In genomic region chr19:38722947-38723605, GRCh38 we compare ENCODE assay signal across 21 cellular contexts. TPM values are rescaled to one million over a fixed set of nuclear protein-coding genes. Genes with fewer than 3 reads are reported as not detected.
A peak's percentile ranks its signal among the peaks of the same experiment; 100 is the strongest.
DNase-seq lines count a peak whose midpoint lies in the region; ATAC-seq and TF ChIP-seq lines count a peak whose summit lies in the region.
"Had no signal": no experiment of that assay in that cellular context is flagged by ENCODE, and none has a peak within 500 bp of the region (broad histone marks: within the 10 kb centered on the region; RNA-seq: fewer than 3 reads in every experiment).

No MANE protein-coding gene starts in this region.

- intact Hi-C loops in stomach (cut with DNase I; ENCODE audit: low total_unique reads) (no loop called here), left lung (cut with DNase I) (loop anchor here (10.0 kb wide), 2 partner anchors 68 to 88 kb away; no protein-coding TSS in a partner anchor)

- no peak overlapping the region for H3K56ac ChIP-seq in mesendoderm (ENCODE audit: low read length)

- H2BK120ac ChIP-seq in mesendoderm (ENCODE audit: low read depth, low read length), result no peak overlapping the region

- H3K9ac ChIP-seq in mesendoderm (ENCODE audit: low read length), result no peak overlapping the region
- H3K9ac ChIP-seq: SK-N-SH had no signal

- H2BK15ac ChIP-seq in mesendoderm (replicated peaks; ENCODE audit: low read depth), result no peak overlapping the region

- TF ChIP-seq CTCF in HEK293 (tag by site-specific recombination; IDR thresholded peaks at IDR 0.05) (no peak), chondrocyte (IDR thresholded peaks at IDR 0.05) (no peak), stomach (IDR thresholded peaks at IDR 0.05) (no peak), left lung (IDR thresholded peaks at IDR 0.05) (no peak)

- H3K27ac ChIP-seq in HEK293 (ENCODE audit: extremely low read depth, low read depth, low read length), result 0 out of 2 replicates have a peak overlapping the region, but pooled peaks have one; percentile 9
- H3K27ac ChIP-seq in mesendoderm (ENCODE audit: low read depth, low read length), result no peak overlapping the region
- peak overlapping the region; percentile 27 to 88 (median 78) for H3K27ac ChIP-seq in stomach
- peak overlapping the region in 1 of 2 donors; percentile 50 for H3K27ac ChIP-seq in left lung
- H3K27ac ChIP-seq: epithelial cell of prostate had no signal

- no peak for ATAC-seq in left lung
- no peak for ATAC-seq in HG02798 (IDR thresholded peaks at IDR 0.05; ENCODE audit: poor library complexity, unreplicated experiment)
- ATAC-seq: naive thymus-derived CD8-positive, alpha-beta T cell had no signal

- H3K27me3 Mint-ChIP-seq in chondrocyte (ENCODE audit: low read depth), result no peaks in the 10 kb centered on the region
- H3K27me3 Mint-ChIP-seq: activated CD4-positive, alpha-beta T cell treated with anti-CD3 and anti-CD28 coated beads, Interleukin-2, amount 10 ng/mL, durations not matched to agents 7 days and 5 days; activated naive CD8-positive, alpha-beta T cell treated with anti-CD3 and anti-CD28 coated beads, Interleukin-2, amount 10 ng/mL, durations not matched to agents 7 days and 5 days; naive thymus-derived CD8-positive, alpha-beta T cell had no signal

- H4K8ac ChIP-seq in mesendoderm (ENCODE audit: low read depth, low read length), result no peak overlapping the region

- no peak overlapping the region for H3K18ac ChIP-seq in mesendoderm (ENCODE audit: low read length)

- H3K79me2 ChIP-seq in mesendoderm (ENCODE audit: control insufficient read depth, insufficient read depth, low read length), result no peaks in the 10 kb centered on the region

- H3K36me3 ChIP-seq in HEK293 (ENCODE audit: control insufficient read depth in 2 of 2, insufficient read depth in 1 of 2, low read length in 2 of 2) (peaks cover 76 to 98% of the 10 kb centered on the region in 2 experiments), mesendoderm (ENCODE audit: control insufficient read depth, insufficient read depth, low read length) (peaks cover 28% of the 10 kb centered on the region), stomach (peaks cover 86 to 100% (median 100%) of the 10 kb centered on the region in 4 donors), left lung (peaks cover 4 to 100% of the 10 kb centered on the region in 2 donors)

- H3K4ac ChIP-seq in mesendoderm (ENCODE audit: low read depth, low read length), result no peak overlapping the region

- H3K4me1 ChIP-seq in HEK293 (ENCODE audit: control insufficient read depth, insufficient read depth, low read length) (no peaks in the 10 kb centered on the region), mesendoderm (ENCODE audit: control insufficient read depth, low read depth, low read length) (no peaks in the 10 kb centered on the region), stomach (peaks cover 24 to 66% (median 52%) of the 10 kb centered on the region in 4 donors), left lung (peaks cover 2 to 26% of the 10 kb centered on the region in 2 donors)

- no peaks in the 10 kb centered on the region for H3K79me1 ChIP-seq in mesendoderm (ENCODE audit: low read length)

- no peak overlapping the region for H2AK5ac ChIP-seq in mesendoderm (ENCODE audit: low read length)

- H4K5ac ChIP-seq in mesendoderm (ENCODE audit: low read length), result no peak overlapping the region

- H3K23ac ChIP-seq in mesendoderm (ENCODE audit: low read length), result no peak overlapping the region

- peaks cover 38% of the 10 kb centered on the region for H3K4me1 Mint-ChIP-seq in chondrocyte (ENCODE audit: low read depth)
- H3K4me1 Mint-ChIP-seq: activated CD4-positive, alpha-beta T cell treated with anti-CD3 and anti-CD28 coated beads, Interleukin-2, amount 10 ng/mL, durations not matched to agents 7 days and 5 days; activated naive CD8-positive, alpha-beta T cell treated with anti-CD3 and anti-CD28 coated beads, Interleukin-2, amount 10 ng/mL, durations not matched to agents 7 days and 5 days had no signal

- H3K27me3 ChIP-seq in mesendoderm (ENCODE audit: insufficient read depth, low read length, poor library complexity), result no peaks in the 10 kb centered on the region
- H3K27me3 ChIP-seq in stomach, result no peaks in the 10 kb centered on the region
- H3K27me3 ChIP-seq in left lung, result no peaks in the 10 kb centered on the region

- no peak for TF ChIP-seq POLR2A in stomach (IDR thresholded peaks at IDR 0.05)

- H3K4me3 Mint-ChIP-seq in chondrocyte (ENCODE audit: unreplicated experiment), result no peak overlapping the region
- H3K4me3 Mint-ChIP-seq: activated CD4-positive, alpha-beta T cell treated with anti-CD3 and anti-CD28 coated beads, Interleukin-2, amount 10 ng/mL, durations not matched to agents 7 days and 5 days; activated naive CD8-positive, alpha-beta T cell treated with anti-CD3 and anti-CD28 coated beads, Interleukin-2, amount 10 ng/mL, durations not matched to agents 7 days and 5 days; naive thymus-derived CD8-positive, alpha-beta T cell had no signal

- no peak overlapping the region for H2BK5ac ChIP-seq in mesendoderm (ENCODE audit: low read length)

- no CpG with 5 or more reads among the region's 10 CpGs for WGBS in mesendoderm (ENCODE audit: extremely low coverage, insufficient coverage, low lambda C conversion rate)
- WGBS in stomach, 5 donors, result 63 to 86% (median 78%) methylated on average over 10 of the region's 10 CpGs

- H3K9me3 ChIP-seq in HEK293 (ENCODE audit: control insufficient read depth, insufficient read depth, low read depth, low read length), result no peaks in the 10 kb centered on the region
- no peaks in the 10 kb centered on the region for H3K9me3 ChIP-seq in stomach
- no peaks in the 10 kb centered on the region for H3K9me3 ChIP-seq in left lung
- H3K9me3 ChIP-seq: SK-N-SH had no signal

- no peak overlapping the region for H3K4me3 ChIP-seq in HEK293 (ENCODE audit: low read depth, low read length)
- H3K4me3 ChIP-seq in mesendoderm (ENCODE audit: low read length), result no peak overlapping the region
- H3K4me3 ChIP-seq in stomach, result no peak overlapping the region
- no peak overlapping the region for H3K4me3 ChIP-seq in left lung

- peak overlapping the region; percentile 57 for H3K27ac Mint-ChIP-seq in chondrocyte (ENCODE audit: unreplicated experiment)
- H3K27ac Mint-ChIP-seq: activated CD4-positive, alpha-beta T cell treated with anti-CD3 and anti-CD28 coated beads, Interleukin-2, amount 10 ng/mL, durations not matched to agents 7 days and 5 days; activated naive CD8-positive, alpha-beta T cell treated with anti-CD3 and anti-CD28 coated beads, Interleukin-2, amount 10 ng/mL, durations not matched to agents 7 days and 5 days; naive thymus-derived CD8-positive, alpha-beta T cell had no signal

- POLR2A ChIA-PET in HEK293 (lab: Yijun Ruan, JAX), result interaction anchor here (0.6 to 6.2 kb wide), 6 partner anchors 10 to 448 kb away, joined by 3 to 46 read pairs (median 4); partner anchors contain the start of gene ACTN4

- CTCF ChIA-PET in HEK293 (lab: Yijun Ruan, JAX), result interaction anchor here (0.6 to 2.0 kb wide), 9 partner anchors 10 to 208 kb away, joined by 3 to 10 read pairs (median 3); partner anchors contain the start of genes MRPS12 and SARS2

- H3K4me2 ChIP-seq in mesendoderm (ENCODE audit: low read length), result no peak overlapping the region
- H3K4me2 ChIP-seq: SK-N-SH had no signal

- no peaks in the 10 kb centered on the region for H3K9me3 Mint-ChIP-seq in chondrocyte (ENCODE audit: low read depth)
- H3K9me3 Mint-ChIP-seq: activated CD4-positive, alpha-beta T cell treated with anti-CD3 and anti-CD28 coated beads, Interleukin-2, amount 10 ng/mL, durations not matched to agents 7 days and 5 days; activated naive CD8-positive, alpha-beta T cell treated with anti-CD3 and anti-CD28 coated beads, Interleukin-2, amount 10 ng/mL, durations not matched to agents 7 days and 5 days; naive thymus-derived CD8-positive, alpha-beta T cell had no signal

- no peak for TF ChIP-seq EP300 in stomach (IDR thresholded peaks at IDR 0.05)

- peaks cover 33% of the 10 kb centered on the region for H3K36me3 Mint-ChIP-seq in chondrocyte (ENCODE audit: low read depth)

- DNase-seq in chondrocyte (ENCODE audit: low spot score) (no peak), mesendoderm (peak; percentile 82), stomach (no peak), left lung (no peak), A172 (ENCODE audit: low spot score) (no peak), NCI-H510A treated with DMSO at 0.1 percent for 48 hours (lab: John Stamatoyannopoulos, UW) (no peak)
- DNase-seq: activated CD4-positive, alpha-beta T cell treated with anti-CD3 and anti-CD28 coated beads, Interleukin-2, amount 10 ng/mL, durations not matched to agents 7 days and 5 days; activated naive CD8-positive, alpha-beta T cell treated with anti-CD3 and anti-CD28 coated beads, Interleukin-2, amount 10 ng/mL, durations not matched to agents 7 days and 5 days; activated T-cell treated with anti-CD3 and anti-CD28 coated beads, Interleukin-2, amount 50 U/mL, for 1 hour; GOT3; hippocampal formation; naive thymus-derived CD8-positive, alpha-beta T cell; NCI-H1694 treated with DMSO at 0.1 percent for 48 hours; NCI-H446 treated with DMSO at 0.1 percent for 48 hours; SK-N-SH; stimulated activated CD4-positive, alpha-beta T cell treated with anti-CD3 and anti-CD28 coated beads, Interleukin-2, amount 100 ng/mL, for 48 hours had no signal

TF ChIP-seq in HEK293, 187 proteins besides CTCF, POLR2A, EP300 and RAD21 (continues in another document):
- TF ChIP-seq ZNF585B (tag by site-specific recombination; IDR thresholded peaks at IDR 0.05) (no peak), SCRT2 (tag by site-specific recombination; IDR thresholded peaks at IDR 0.05) (peak; percentile 58), RBAK (tag by site-specific recombination; IDR thresholded peaks at IDR 0.05) (no peak), BCL11A (tag by site-specific recombination; IDR thresholded peaks at IDR 0.05; ENCODE audit: low read depth) (0 out of 2 replicates have a peak, but pooled peaks have one; percentile 15)

RNA-seq across cellular contexts. Expression of gene CAPN12, which starts 21.2 kb away (rescaled TPM):
- total RNA-seq in chondrocyte, result 0.40 to 0.44 TPM (median 0.44 TPM) in 3 replicates
- polyA plus RNA-seq in mesendoderm (2013, experiment 1 of 2), result 6.6 TPM
- 6.5 TPM for polyA plus RNA-seq in mesendoderm (2013, experiment 2 of 2)
- total RNA-seq in stomach, result 10 to 100 TPM in 1 of 5 donors, 1 to 10 TPM in 4; 1.2 to 33.3 (median 4.8) TPM
- polyA plus RNA-seq in stomach, result 10 to 100 TPM in 2 of 3 donors, 1 to 10 TPM in 1; 3.4 to 16.9 (median 16.3) TPM
- 1 to 10 TPM; 1.7 to 4.5 TPM for total RNA-seq in left lung
- not detected in 2 replicates for total RNA-seq in A172 (2014; rRNA removed; shearing (Covaris generic))

RNA-seq across cellular contexts. Expression of gene LGALS7, which starts 50.2 kb away (rescaled TPM):
- total RNA-seq in chondrocyte, result not detected in 3 replicates
- not detected for polyA plus RNA-seq in mesendoderm (2013, experiment 1 of 2)
- polyA plus RNA-seq in mesendoderm (2013, experiment 2 of 2), result not detected
- total RNA-seq in stomach, result 1 to 10 TPM in 1 of 5 donors, not detected in 4; 2.0 TPM
- polyA plus RNA-seq in stomach, result 1,000 to 10,000 TPM in 1 of 3 donors, 1 to 10 TPM in 1, not detected in 1; 1.7 to 1,381 TPM
- total RNA-seq in left lung, result 1 to 10 TPM in 1 of 2 donors, not detected in 1; 1.4 TPM
- total RNA-seq in A172 (2014; rRNA removed; shearing (Covaris generic)), result not detected in 2 replicates
- total RNA-seq: activated CD4-positive, alpha-beta T cell treated with anti-CD3 and anti-CD28 coated beads, Interleukin-2, amount 10 ng/mL, durations not matched to agents 7 days and 5 days; activated naive CD8-positive, alpha-beta T cell treated with anti-CD3 and anti-CD28 coated beads, Interleukin-2, amount 10 ng/mL, durations not matched to agents 7 days and 5 days; cerebellum; M059J; naive thymus-derived CD8-positive, alpha-beta T cell had no signal
- polyA plus RNA-seq: naive thymus-derived CD8-positive, alpha-beta T cell; SK-N-SH had no signal
